Comparison of ENCODE assay signal across 19 cellular contexts in genomic region chr10:95325863-95326262, GRCh38. TPM values are rescaled to one million over a fixed set of nuclear protein-coding genes. Genes with fewer than 3 reads are reported as not detected.
DNase-seq lines count a peak whose midpoint lies in the region; ATAC-seq, FAIRE-seq and TF ChIP-seq lines count a peak whose summit lies in the region.
"Had no signal": no experiment of that assay in that cellular context is flagged by ENCODE, and none has a peak within 500 bp of the region (broad histone marks: within the 10 kb centered on the region; RNA-seq: fewer than 3 reads in every experiment).

No MANE protein-coding gene starts in this region.

- H3K4me3 ChIP-seq in cardiac muscle cell: no peak overlapping the region
- no peak overlapping the region for H3K4me3 ChIP-seq in K562
- no peak overlapping the region for H3K4me3 ChIP-seq in rectal smooth muscle tissue (ENCODE audit: low read length)
- H3K4me3 ChIP-seq in transverse colon: no peak overlapping the region
- H3K4me3 ChIP-seq: HAP-1 had no signal

- H3K9me1 ChIP-seq in K562 (ENCODE audit: control insufficient read depth, insufficient read depth, low read length): peaks cover 2% of the 10 kb centered on the region

- in situ Hi-C loops in K562 (cut with MboI) (no loop called here), transverse colon (cut with MboI; ENCODE audit: low pct_ligation_motif_present in 1 of 4, low pct_unique_long_range_greater_than_20kb in 1 of 4, low sequenced_read_pairs in 3 of 4) (no loop called here)

- no peak overlapping the region for H2AFZ ChIP-seq in K562 (ENCODE audit: low read depth, low read length)

- H3K9ac ChIP-seq in K562 (ENCODE audit: insufficient read depth in 1 of 2, low read depth in 2 of 2, low read length in 2 of 2) (no peak overlapping the region), rectal smooth muscle tissue (ENCODE audit: low read length) (no peak overlapping the region)

- H3K27me3 ChIP-seq in cardiac muscle cell (no peaks in the 10 kb centered on the region), K562 (ENCODE audit: control insufficient read depth in 2 of 2, insufficient read depth in 2 of 2, low read length in 2 of 2) (no peaks in the 10 kb centered on the region), rectal smooth muscle tissue (ENCODE audit: control insufficient read depth, insufficient read depth, low read length) (no peaks in the 10 kb centered on the region), transverse colon (no peaks in the 10 kb centered on the region)

- FAIRE-seq in K562 (lab: Jason Lieb, UNC): no peak
- FAIRE-seq: H1, HepG2, HTR-8/SVneo had no signal

- CTCF ChIA-PET in K562 (lab: Yijun Ruan, JAX; ENCODE audit: low intra/inter-chr PET ratio): no interaction called here
- CTCF ChIA-PET in activated naive CD4-positive, alpha-beta T cell treated with anti-CD3 and anti-CD28 coated beads for 36 hours (lab: Charles Lee): no interaction called here

- ATAC-seq in Right ventricle myocardium superior (ENCODE audit: poor library complexity) (no peak), K562 (no peak)
- ATAC-seq: HepG2 had no signal

- no peak overlapping the region for H3K4me2 ChIP-seq in K562 (ENCODE audit: insufficient read depth, low read length)

- DNase-seq in cardiac muscle cell (ENCODE audit: low read depth in 1 of 2, low spot score in 1 of 2): no peak
- no peak for DNase-seq in Right ventricle myocardium superior
- no peak for DNase-seq in K562 (ENCODE audit: extremely low read depth in 1 of 4, low spot score in 3 of 4)
- no peak for DNase-seq in transverse colon
- DNase-seq in activated naive CD4-positive, alpha-beta T cell treated with anti-CD3 and anti-CD28 coated beads for 36 hours: no peak
- DNase-seq in AG08395 (ENCODE audit: low spot score): no peak
- no peak for DNase-seq in NCI-H2107 (lab: John Stamatoyannopoulos, UW)
- DNase-seq: ACHN; CD4-positive, alpha-beta memory T cell; DND-41; GF-D8; HFFc6 had no signal

- H3K9me3 ChIP-seq in cardiac muscle cell (ENCODE audit: low read depth) (no peaks in the 10 kb centered on the region), K562 (replicated peaks; ENCODE audit: control insufficient read depth, insufficient read depth, low read depth, low read length) (no peaks in the 10 kb centered on the region), transverse colon (no peaks in the 10 kb centered on the region)
- H3K9me3 ChIP-seq: HAP-1 had no signal

- H3K4me1 ChIP-seq in cardiac muscle cell (ENCODE audit: low read depth): peaks cover 49% of the 10 kb centered on the region
- peaks cover 15 to 21% of the 10 kb centered on the region in 2 experiments; a peak in 4 of 5 replicates for H3K4me1 ChIP-seq in K562 (replicated peaks in 1 of 2; ENCODE audit: control insufficient read depth in 2 of 2, insufficient read depth in 2 of 2, low read length in 2 of 2)
- H3K4me1 ChIP-seq in rectal smooth muscle tissue (ENCODE audit: control insufficient read depth, insufficient read depth, low read length): no peaks in the 10 kb centered on the region
- peaks cover 0 to 5% (median 0%) of the 10 kb centered on the region in 4 donors for H3K4me1 ChIP-seq in transverse colon
- H3K4me1 ChIP-seq: HAP-1 had no signal

- 45% methylated on average over 2 of the region's 2 CpGs for WGBS in K562 (ENCODE audit: insufficient coverage, low coverage, missing lambda C conversion rate)
- WGBS in transverse colon (ENCODE audit: low coverage in 1 of 2), 2 donors: 50 to 84% methylated on average over 2 of the region's 2 CpGs

- no peak overlapping the region for H3K27ac Mint-ChIP-seq in activated naive CD4-positive, alpha-beta T cell treated with anti-CD3 and anti-CD28 coated beads for 36 hours
- H3K27ac Mint-ChIP-seq: B cell; CD4-positive, alpha-beta memory T cell; HFFc6 had no signal

- no peaks in the 10 kb centered on the region for H3K9me3 Mint-ChIP-seq in activated naive CD4-positive, alpha-beta T cell treated with anti-CD3 and anti-CD28 coated beads for 36 hours
- H3K9me3 Mint-ChIP-seq: CD4-positive, alpha-beta memory T cell; HFFc6 had no signal

- no peaks in the 10 kb centered on the region for H3K4me1 Mint-ChIP-seq in activated naive CD4-positive, alpha-beta T cell treated with anti-CD3 and anti-CD28 coated beads for 36 hours (ENCODE audit: low read depth)
- H3K4me1 Mint-ChIP-seq: CD4-positive, alpha-beta memory T cell had no signal

- H3K36me3 Mint-ChIP-seq in activated naive CD4-positive, alpha-beta T cell treated with anti-CD3 and anti-CD28 coated beads for 36 hours (ENCODE audit: low read depth): no peaks in the 10 kb centered on the region
- H3K36me3 Mint-ChIP-seq: CD4-positive, alpha-beta memory T cell had no signal

- TF ChIP-seq POLR2A in K562 (conservative IDR thresholded peaks at IDR 0.05) (no peak), transverse colon (IDR thresholded peaks at IDR 0.05) (no peak)

- no peaks in the 10 kb centered on the region for H3K79me2 ChIP-seq in K562 (ENCODE audit: control insufficient read depth, insufficient read depth, low read length)

- H4K20me1 ChIP-seq in K562 (replicated peaks; ENCODE audit: control insufficient read depth, insufficient read depth, low read length): no peaks in the 10 kb centered on the region

- no peak for TF ChIP-seq CTCF in cardiac muscle cell (IDR thresholded peaks at IDR 0.05; ENCODE audit: low read depth, low read length)
- no peak for TF ChIP-seq CTCF in K562 (IDR thresholded peaks at IDR 0.05 in 2 of 3, conservative IDR thresholded peaks at IDR 0.05 in 1 of 3; ENCODE audit: insufficient read depth in 2 of 3, low read depth in 1 of 3, low read length in 3 of 3)
- TF ChIP-seq CTCF in transverse colon (IDR thresholded peaks at IDR 0.05): no peak

- BruUV-seq in K562 (replicated peaks; lab: Mats Ljungman, UMichigan): no TSS peak

- no peak overlapping the region for H3K4me3 Mint-ChIP-seq in activated naive CD4-positive, alpha-beta T cell treated with anti-CD3 and anti-CD28 coated beads for 36 hours
- H3K4me3 Mint-ChIP-seq: B cell; CD4-positive, alpha-beta memory T cell; HFFc6 had no signal

- intact Hi-C loops in Right ventricle myocardium superior (cut with DNase I): no loop called here
- intact Hi-C loops in K562 (cut with micrococcal nuclease): no loop called here
- intact Hi-C loops in transverse colon (cut with DNase I; ENCODE audit: low total_unique reads): no loop called here
- intact Hi-C loops in activated naive CD4-positive, alpha-beta T cell treated with anti-CD3 and anti-CD28 coated beads for 36 hours (cut with micrococcal nuclease): no loop called here

- H3K27ac ChIP-seq in cardiac muscle cell (peak overlapping the region; percentile 69), K562 (ENCODE audit: extremely low read depth, low read depth, low read length) (no peak overlapping the region), rectal smooth muscle tissue (ENCODE audit: low read depth, low read length) (peak overlapping the region; percentile 1), transverse colon (peak overlapping the region; percentile 6 to 62 (median 21))
- H3K27ac ChIP-seq: C4-2B had no signal

- no peak for TF ChIP-seq EP300 in K562 (IDR thresholded peaks at IDR 0.05; ENCODE audit: low read length)
- TF ChIP-seq EP300 in transverse colon (IDR thresholded peaks at IDR 0.05; ENCODE audit: low read depth): no peak

- H3K36me3 ChIP-seq in cardiac muscle cell (no peaks in the 10 kb centered on the region), K562 (ENCODE audit: control insufficient read depth, insufficient read depth, low read length) (no peaks in the 10 kb centered on the region), rectal smooth muscle tissue (ENCODE audit: control insufficient read depth, insufficient read depth, low read length) (peaks cover 7% of the 10 kb centered on the region), transverse colon (peaks cover 0 to 4% (median 0%) of the 10 kb centered on the region in 4 donors)
- H3K36me3 ChIP-seq: HAP-1 had no signal

- no peaks in the 10 kb centered on the region for H3K27me3 Mint-ChIP-seq in activated naive CD4-positive, alpha-beta T cell treated with anti-CD3 and anti-CD28 coated beads for 36 hours (ENCODE audit: low read depth)
- H3K27me3 Mint-ChIP-seq: B cell; CD4-positive, alpha-beta memory T cell had no signal

- TF ChIP-seq RAD21 in K562 (CRISPR knock-in tag; conservative IDR thresholded peaks at IDR 0.05 in 1 of 2, IDR thresholded peaks at IDR 0.05 in 1 of 2): no peak

- POLR2A ChIA-PET in K562 (lab: Yijun Ruan, JAX): no interaction called here

TF ChIP-seq in K562, 482 proteins besides CTCF, POLR2A, EP300 and RAD21:
- TF ChIP-seq ZNF134 (CRISPR knock-in tag; conservative IDR thresholded peaks at IDR 0.05) (no peak), NFIC (IDR thresholded peaks at IDR 0.05) (peak; percentile 20)

RNA-seq across cellular contexts. Expression of gene PDLIM1, which starts 35.1 kb away (rescaled TPM):
- total RNA-seq in cardiac muscle cell: 75.7 and 96.3 TPM in 2 replicates
- 286 and 335 TPM in 2 replicates for polyA plus RNA-seq in cardiac muscle cell
- 226 TPM for total RNA-seq in Right ventricle myocardium superior
- 33.7 and 36.9 TPM in 2 replicates for total RNA-seq in K562 (2011; cell fraction: chromatin; rRNA removed; ENCODE audit: low replicate concordance)
- 27.2 and 28.5 TPM in 2 replicates for total RNA-seq in K562 (2011; cell fraction: nucleolus; rRNA removed)
- 37.0 and 40.4 TPM in 2 replicates for total RNA-seq in K562 (2011; cell fraction: nucleoplasm; rRNA removed)
- 19.8 and 23.9 TPM in 2 replicates for total RNA-seq in K562 (2014; rRNA removed)
- 39.1 and 41.6 TPM in 2 replicates for total RNA-seq in K562 (2014; rRNA removed; fragmentation: Illumina TruSeq; extraction: Trizol)
- total RNA-seq in K562 (2015; rRNA removed; fragmentation: Illumina TruSeq; extraction: Trizol): 29.6 and 32.7 TPM in 2 replicates
- total RNA-seq in K562 (2021): 110 and 116 TPM in 2 replicates
- polyA plus RNA-seq in K562 (2011; rRNA removed): 47.3 and 71.2 TPM in 2 replicates
- 79.5 and 97.2 TPM in 2 replicates for polyA plus RNA-seq in K562 (2011; cell fraction: cytosol; rRNA removed)
- 42.8 and 45.8 TPM in 2 replicates for polyA plus RNA-seq in K562 (2011; cell fraction: nucleus; rRNA removed)
- 144 and 169 TPM in 2 replicates for polyA plus RNA-seq in K562 (2012)
- 128 and 164 TPM in 2 replicates for polyA plus RNA-seq in K562 (2014; fragmentation: Illumina TruSeq; extraction: Trizol)
- 10 to 100 TPM; 25.6 to 32.9 TPM for polyA plus RNA-seq in K562 (2014; fragmentation: Nextera tagmentation; extraction: Ambion mirVana)
- 56.5 and 59.1 TPM in 2 replicates for polyA plus RNA-seq in K562 (2014; rRNA removed)
- polyA minus RNA-seq in K562 (2011; rRNA and poly(A)+ RNA removed): 68.9 and 82.4 TPM in 2 replicates
- 67.6 and 71.5 TPM in 2 replicates for polyA minus RNA-seq in K562 (2011; cell fraction: cytosol; rRNA and poly(A)+ RNA removed)
- polyA minus RNA-seq in K562 (2011; cell fraction: nucleus; rRNA and poly(A)+ RNA removed): 14.0 and 21.2 TPM in 2 replicates
- total RNA-seq in transverse colon: 100 to 1,000 TPM; 201 to 259 (median 225) TPM
- under 1 TPM; 0.27 to 0.33 TPM for total RNA-seq in activated naive CD4-positive, alpha-beta T cell treated with anti-CD3 and anti-CD28 coated beads for 36 hours

Comparison
In these comparisons a context has a peak if more than half of its experiments do, and no peak if none do; other contexts are left out.
1. RNA of gene PDLIM1, which starts 35.1 kb away (total RNA-seq): 201 to 259 TPM in transverse colon, 226 TPM in Right ventricle myocardium superior (single experiment), 75.7 to 96.3 TPM in cardiac muscle cell and 19.8 to 116 TPM in K562; 0.27 to 0.33 TPM in activated naive CD4-positive, alpha-beta T cell treated with anti-CD3 and anti-CD28 coated beads for 36 hours; every median in the first group is over 10 times any median in the second.